Comparison of ENCODE assay signal across 13 cellular contexts in genomic region chr9:96674914-96675538, GRCh38. TPM values are rescaled to one million over a fixed set of nuclear protein-coding genes. Genes with fewer than 3 reads are reported as not detected.
DNase-seq lines count a peak whose midpoint lies in the region; ATAC-seq and TF ChIP-seq lines count a peak whose summit lies in the region.
"Had no signal": no experiment of that assay in that cellular context is flagged by ENCODE, and none has a peak within 500 bp of the region (broad histone marks: within the 10 kb centered on the region; RNA-seq: fewer than 3 reads in every experiment).

No MANE protein-coding gene starts in this region.

- H3K4me3 ChIP-seq in choroid plexus epithelial cell (ENCODE audit: low read depth, low read length) (no peak overlapping the region), left lung (no peak overlapping the region)
- H3K4me3 ChIP-seq: BLaER1 treated with 17β-estradiol and CSF1 and Interleukin-3, amounts not matched to agents 10 nM and 100 nM; stomach had no signal

- DNase-seq in Daoy (ENCODE audit: low read depth) = peak; percentile 60
- peak; percentile 94 for DNase-seq in M059J (ENCODE audit: low read depth)
- peak; percentile 65 for DNase-seq in choroid plexus epithelial cell (ENCODE audit: low read depth)
- DNase-seq in left lung = no peak
- no peak for DNase-seq in stimulated activated CD4-positive, alpha-beta T cell treated with anti-CD3 and anti-CD28 coated beads, Interleukin-12 subunit alpha, Interleukin-12 subunit beta, amount 100 ng/mL, for 4 hours
- DNase-seq: caudate nucleus, kidney, stomach, T-cell had no signal

- no peak overlapping the region for H3K27ac ChIP-seq in left lung
- H3K27ac ChIP-seq: BLaER1 treated with 17β-estradiol and CSF1 and Interleukin-3, amounts not matched to agents 10 nM and 100 nM; stomach had no signal

- TF ChIP-seq CTCF in choroid plexus epithelial cell (conservative IDR thresholded peaks at IDR 0.05; ENCODE audit: low read depth, low read length) (no peak), left lung (IDR thresholded peaks at IDR 0.05) (no peak)

- H3K9me3 ChIP-seq in left lung = peaks cover 0 to 2% of the 10 kb centered on the region in 2 donors
- H3K9me3 ChIP-seq: stomach had no signal

- H3K36me3 ChIP-seq in left lung = no peaks in the 10 kb centered on the region
- H3K36me3 ChIP-seq: BLaER1 treated with 17β-estradiol and CSF1 and Interleukin-3, amounts not matched to agents 10 nM and 100 nM; stomach had no signal

- H3K4me1 ChIP-seq in left lung = peaks cover 0 to 4% of the 10 kb centered on the region in 2 donors
- H3K4me1 ChIP-seq: BLaER1 treated with 17β-estradiol and CSF1 and Interleukin-3, amounts not matched to agents 10 nM and 100 nM; stomach had no signal

- intact Hi-C loops in left lung (cut with DNase I) = no loop called here

- ATAC-seq in left lung = peak; percentile 62
- ATAC-seq in GM18873 (IDR thresholded peaks at IDR 0.05; ENCODE audit: low FRiP score, unreplicated experiment) = no peak
- ATAC-seq in GM21723 (IDR thresholded peaks at IDR 0.05; ENCODE audit: unreplicated experiment) = no peak
- no peak for ATAC-seq in HG02884 (IDR thresholded peaks at IDR 0.05; ENCODE audit: unreplicated experiment)
- ATAC-seq: T-cell had no signal

- peaks cover 0 to 6% of the 10 kb centered on the region in 2 donors for H3K27me3 ChIP-seq in left lung
- H3K27me3 ChIP-seq: BLaER1 treated with 17β-estradiol and CSF1 and Interleukin-3, amounts not matched to agents 10 nM and 100 nM; stomach had no signal

RNA-seq across cellular contexts. Expression of gene PRXL2C, which starts 19.9 kb away (rescaled TPM):
- total RNA-seq in Daoy (2014; rRNA removed; shearing (Covaris generic)) = 19.1 and 45.5 TPM in 2 replicates
- total RNA-seq in M059J (2014; rRNA removed; shearing (Covaris generic)) = 20.8 and 21.8 TPM in 2 replicates
- total RNA-seq in left lung = 10 to 100 TPM; 18.2 to 31.9 TPM

RNA-seq across cellular contexts. Expression of gene CDC14B, which starts 55.4 kb away (rescaled TPM):
- 8.0 and 15.3 TPM in 2 replicates for total RNA-seq in Daoy (2014; rRNA removed; shearing (Covaris generic))
- total RNA-seq in M059J (2014; rRNA removed; shearing (Covaris generic)) = 14.6 and 28.6 TPM in 2 replicates
- 10 to 100 TPM; 10.5 to 17.1 TPM for total RNA-seq in left lung

Comparison
In these comparisons a context has a peak if more than half of its experiments do, and no peak if none do; other contexts are left out.
1. DNase-seq: peak in Daoy (single experiment), M059J (single experiment) and choroid plexus epithelial cell (single experiment); none in left lung (0 of 2) and stimulated activated CD4-positive, alpha-beta T cell treated with anti-CD3 and anti-CD28 coated beads, Interleukin-12 subunit alpha, Interleukin-12 subunit beta, amount 100 ng/mL, for 4 hours (single experiment).